Comparison of ENCODE assay signal across 1 cellular context in genomic region chr2:186485871-186486650, GRCh38.
A peak's percentile ranks its signal among the peaks of the same experiment; 100 is the strongest.
TF ChIP-seq lines count a peak whose summit lies in the region.

TSS of gene ZC3H15 (plus strand) at chr2:186486260. CDS start at chr2:186486383, 123 bp downstream.

TF ChIP-seq in HEK293, 187 proteins besides CTCF, POLR2A, EP300 and RAD21 (continued from another document and continues in another):
- TF ChIP-seq PRDM4 (tag by site-specific recombination; IDR thresholded peaks at IDR 0.05) (peak; percentile 13; the same call in 1 of the 2 replicates), ZBTB48 (tag by site-specific recombination; IDR thresholded peaks at IDR 0.05) (peak; percentile 35; the same call in 1 of the 2 replicates), FEZF1 (tag by site-specific recombination; IDR thresholded peaks at IDR 0.05) (peak; percentile 44), ZNF138 (tag by site-specific recombination; IDR thresholded peaks at IDR 0.05; ENCODE audit: borderline replicate concordance) (no peak), ZNF398 (tag by site-specific recombination; IDR thresholded peaks at IDR 0.05) (no peak), ZNF560 (tag by site-specific recombination; IDR thresholded peaks at IDR 0.05; ENCODE audit: borderline replicate concordance) (no peak), ZBTB7A (tag by site-specific recombination; IDR thresholded peaks at IDR 0.05; ENCODE audit: low read depth) (no peak), RBAK (tag by site-specific recombination; IDR thresholded peaks at IDR 0.05) (no peak), KLF7 (tag by site-specific recombination; IDR thresholded peaks at IDR 0.05; ENCODE audit: borderline replicate concordance) (no peak), KLF17 (tag by site-specific recombination; IDR thresholded peaks at IDR 0.05) (peak; percentile 45; the same call in 1 of the 2 replicates), ZNF626 (tag by site-specific recombination; IDR thresholded peaks at IDR 0.05) (no peak), OSR2 (tag by site-specific recombination; IDR thresholded peaks at IDR 0.05) (peak; percentile 35; the same call in 1 of the 2 replicates), ZNF335 (tag by site-specific recombination; conservative IDR thresholded peaks at IDR 0.05) (peak; percentile 88), ZNF473 (tag by site-specific recombination; IDR thresholded peaks at IDR 0.05) (no peak), ZNF140 (tag by site-specific recombination; IDR thresholded peaks at IDR 0.05) (no peak), ZNF707 (tag by site-specific recombination; IDR thresholded peaks at IDR 0.05) (no peak), ZNF692 (tag by site-specific recombination; IDR thresholded peaks at IDR 0.05) (peak; percentile 35; the same call in 1 of the 2 replicates), AEBP2 (tag by site-specific recombination; IDR thresholded peaks at IDR 0.05; ENCODE audit: borderline replicate concordance) (no peak), ZXDB (tag by site-specific recombination; IDR thresholded peaks at IDR 0.05) (peak; percentile 97), ZNF544 (tag by site-specific recombination; IDR thresholded peaks at IDR 0.05) (no peak), ZNF623 (tag by site-specific recombination; IDR thresholded peaks at IDR 0.05) (no peak), TSHZ1 (tag by site-specific recombination; IDR thresholded peaks at IDR 0.05; ENCODE audit: borderline replicate concordance) (no peak), ZBTB17 (tag by site-specific recombination; IDR thresholded peaks at IDR 0.05) (peak; percentile 60), ZNF561 (tag by site-specific recombination; IDR thresholded peaks at IDR 0.05; ENCODE audit: borderline replicate concordance) (no peak; the same call in 1 of the 2 replicates), KLF8 (tag by site-specific recombination; IDR thresholded peaks at IDR 0.05) (no peak; the same call in 1 of the 2 replicates), ZNF423 (tag by site-specific recombination; IDR thresholded peaks at IDR 0.05) (no peak), SCRT1 (tag by site-specific recombination; IDR thresholded peaks at IDR 0.05; ENCODE audit: borderline replicate concordance) (no peak), ZNF488 (tag by site-specific recombination; IDR thresholded peaks at IDR 0.05) (no peak), ZNF146 (tag by site-specific recombination; IDR thresholded peaks at IDR 0.05) (no peak), ZNF704 (tag by site-specific recombination; IDR thresholded peaks at IDR 0.05) (0 out of 2 replicates have a peak, but pooled peaks have one; percentile 52), ZNF548 (tag by site-specific recombination; IDR thresholded peaks at IDR 0.05) (no peak), ZNF155 (tag by site-specific recombination; IDR thresholded peaks at IDR 0.05) (no peak), ZNF791 (tag by site-specific recombination; IDR thresholded peaks at IDR 0.05) (no peak), ZNF555 (tag by site-specific recombination; conservative IDR thresholded peaks at IDR 0.05) (no peak), WT1 (tag by site-specific recombination; IDR thresholded peaks at IDR 0.05) (0 out of 2 replicates have a peak, but pooled peaks have one; percentile 12), ZNF580 (tag by site-specific recombination; IDR thresholded peaks at IDR 0.05) (0 out of 2 replicates have a peak, but pooled peaks have one; percentile 32), ZNF521 (tag by site-specific recombination; IDR thresholded peaks at IDR 0.05) (no peak), ZNF404 (tag by site-specific recombination; IDR thresholded peaks at IDR 0.05) (no peak), SALL2 (tag by site-specific recombination; IDR thresholded peaks at IDR 0.05; ENCODE audit: borderline replicate concordance) (no peak), ZNF747 (tag by site-specific recombination; IDR thresholded peaks at IDR 0.05) (no peak), ZNF10 (tag by site-specific recombination; IDR thresholded peaks at IDR 0.05) (peak; percentile 80), ZBTB10 (tag by site-specific recombination; IDR thresholded peaks at IDR 0.05) (0 out of 2 replicates have a peak, but pooled peaks have one; percentile 47), ZNF530 (tag by site-specific recombination; IDR thresholded peaks at IDR 0.05; ENCODE audit: low read depth) (no peak), GLIS1 (tag by site-specific recombination; IDR thresholded peaks at IDR 0.05) (0 out of 2 replicates have a peak, but pooled peaks have one; percentile 13), SP2 (tag by site-specific recombination; IDR thresholded peaks at IDR 0.05) (peak; percentile 69), YY2 (tag by site-specific recombination; IDR thresholded peaks at IDR 0.05) (no peak), ZFP41 (tag by site-specific recombination; IDR thresholded peaks at IDR 0.05; ENCODE audit: borderline replicate concordance) (no peak), MZF1 (tag by site-specific recombination; IDR thresholded peaks at IDR 0.05; ENCODE audit: borderline replicate concordance) (no peak)
